11 cellular contexts compared by ENCODE assay signal in genomic region chr6:52394251-52394666, GRCh38.
DNase-seq lines count a peak whose midpoint lies in the region; ATAC-seq and TF ChIP-seq lines count a peak whose summit lies in the region.
"Had no signal": no experiment of that assay in that cellular context is flagged by ENCODE, and none has a peak within 500 bp of the region (broad histone marks: within the 10 kb centered on the region; RNA-seq: fewer than 3 reads in every experiment).

No MANE protein-coding gene starts in this region.

- ATAC-seq in HG02852 (IDR thresholded peaks at IDR 0.05; ENCODE audit: unreplicated experiment): peak; percentile 47

- H4K20me1 ChIP-seq in OCI-LY3 (ENCODE audit: insufficient read depth, low read length): 0 out of 2 replicates have a peak, but pooled peaks cover 3% of the 10 kb centered on the region

- peak overlapping the region; percentile 40 for H3K4me3 ChIP-seq in OCI-LY3 (ENCODE audit: low read length)
- H3K4me3 ChIP-seq: neural progenitor cell had no signal

- TF ChIP-seq CTCF in OCI-LY3 (IDR thresholded peaks at IDR 0.05; ENCODE audit: low read depth, low read length): no peak

- no peak overlapping the region for H3K27ac ChIP-seq in OCI-LY3 (ENCODE audit: low read length)
- H3K27ac ChIP-seq: neural progenitor cell had no signal

- H3K79me2 ChIP-seq in OCI-LY3 (ENCODE audit: low read length): no peaks in the 10 kb centered on the region; the same call in 1 of the 2 replicates

- no peaks in the 10 kb centered on the region for H3K9me3 ChIP-seq in OCI-LY3 (ENCODE audit: insufficient read depth, low read length)

- H3K4me1 ChIP-seq in OCI-LY3 (ENCODE audit: low read length): peaks cover 65% of the 10 kb centered on the region

- H2AFZ ChIP-seq in OCI-LY3 (ENCODE audit: low read depth, low read length): no peak overlapping the region
- H2AFZ ChIP-seq: neural progenitor cell had no signal

- H3K9ac ChIP-seq in OCI-LY3 (ENCODE audit: low read length): no peak overlapping the region
- H3K9ac ChIP-seq: neural progenitor cell had no signal

- H3K36me3 ChIP-seq in OCI-LY3 (replicated peaks; ENCODE audit: low read depth, low read length): peaks cover 5% of the 10 kb centered on the region
- H3K36me3 ChIP-seq: neural progenitor cell had no signal

- peak overlapping the region; percentile 59 for H3K4me2 ChIP-seq in OCI-LY3 (ENCODE audit: low read length)
- H3K4me2 ChIP-seq: neural progenitor cell had no signal

- DNase-seq in stimulated activated CD4-positive, alpha-beta T cell treated with anti-CD3 and anti-CD28 coated beads, Interleukin-1b, Interleukin-23, amount 100 ng/mL, for 48 hours: peak; percentile 38
- no peak for DNase-seq in stimulated activated CD4-positive, alpha-beta T cell treated with anti-CD3 and anti-CD28 coated beads, Interleukin-4, amount 100 ng/mL, for 1 hour
- DNase-seq in NCI-H1417 (lab: John Stamatoyannopoulos, UW) (no peak), T1000 (lab: John Stamatoyannopoulos, UW) (no peak), KG1 (lab: John Stamatoyannopoulos, UW) (no peak), GM19240 (ENCODE audit: insufficient read length, low spot score) (no peak)
- DNase-seq: head of caudate nucleus, NCI-H2029 treated with DMSO at 0.1 percent for 48 hours had no signal

- H3K27me3 ChIP-seq in OCI-LY3 (ENCODE audit: low read depth, low read length): 0 out of 2 replicates have a peak, but pooled peaks cover 4% of the 10 kb centered on the region
- H3K27me3 ChIP-seq: neural progenitor cell had no signal
